19 cellular contexts compared by ENCODE assay signal in the genomic region with DNA sequence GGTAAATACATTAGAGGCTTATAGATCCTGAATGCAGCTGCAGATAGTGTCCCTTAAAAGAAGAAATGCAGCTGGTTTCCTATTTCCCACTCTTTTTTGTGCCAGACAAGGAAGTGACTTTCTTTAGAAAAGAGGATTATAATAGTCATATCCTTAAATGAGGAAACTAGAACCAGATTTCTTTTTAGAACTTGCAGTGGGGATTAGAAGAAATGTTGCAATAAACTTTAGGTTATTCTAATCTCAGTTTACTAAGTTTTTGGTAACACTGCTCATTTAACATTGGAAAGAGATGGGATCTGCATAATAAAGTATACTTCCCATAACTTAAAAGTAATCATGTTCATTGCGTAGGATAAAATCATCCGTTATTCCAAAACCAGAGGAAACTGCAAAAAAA.
"Had no signal": no experiment of that assay in that cellular context is flagged by ENCODE, and none has a peak within 500 bp of the region (broad histone marks: within the 10 kb centered on the region; RNA-seq: fewer than 3 reads in every experiment).

No MANE protein-coding gene starts in this region.

- H3K27ac ChIP-seq: colonic mucosa, foreskin keratinocyte, heart right ventricle, pancreas, right lobe of liver, testis, transverse colon had no signal

- H3K9me3 ChIP-seq: colonic mucosa, heart right ventricle, mucosa of descending colon, pancreas, right lobe of liver, testis, transverse colon had no signal

- ATAC-seq: foreskin keratinocyte; heart right ventricle; mucosa of descending colon; naive thymus-derived CD8-positive, alpha-beta T cell; right lobe of liver; stimulated activated naive B cell treated with anti-CD40 and anti-IgM and Interleukin-4, amounts not matched to agents 10 μg/mL and 1 μg/mL and 100 μg/mL, for 72 hours; stimulated activated naive CD8-positive, alpha-beta T cell treated with anti-CD3 and anti-CD28 coated beads, Interleukin-15, amount 100 ng/mL, for 72 hours had no signal

- H3K4me3 ChIP-seq: colonic mucosa, heart right ventricle, mucosa of descending colon, pancreas, right lobe of liver, testis, transverse colon had no signal

- H3K27me3 ChIP-seq: colonic mucosa, foreskin keratinocyte, heart right ventricle, pancreas, right lobe of liver, testis, transverse colon had no signal

- H3K36me3 ChIP-seq: colonic mucosa, heart right ventricle, pancreas, right lobe of liver, transverse colon had no signal

- H3K4me1 ChIP-seq: colonic mucosa, pancreas, right lobe of liver, testis, transverse colon had no signal

- DNase-seq: colonic mucosa; dermis blood vessel endothelial cell; erythroblast; foreskin keratinocyte; heart right ventricle; hypothalamus; kidney glomerular epithelial cell; mammary epithelial cell; mucosa of descending colon; naive thymus-derived CD8-positive, alpha-beta T cell; nucleus accumbens; pancreas; right lobe of liver; stimulated activated CD4-positive, alpha-beta T cell treated with anti-CD3 and anti-CD28 coated beads, Interleukin-1b, Interleukin-23, amount 100 ng/mL, for 48 hours; stimulated activated CD4-positive, alpha-beta T cell treated with anti-CD3 and anti-CD28 coated beads, Interleukin-4, amount 100 ng/mL, for 24 hours; stimulated activated naive B cell treated with anti-CD40 and anti-IgM and Interleukin-4, amounts not matched to agents 10 μg/mL and 1 μg/mL and 100 μg/mL, for 72 hours; stimulated activated naive CD8-positive, alpha-beta T cell treated with anti-CD3 and anti-CD28 coated beads, Interleukin-15, amount 100 ng/mL, for 72 hours; testis; transverse colon had no signal
